Comparison of ENCODE assay signal across 8 cellular contexts in the genomic region with DNA sequence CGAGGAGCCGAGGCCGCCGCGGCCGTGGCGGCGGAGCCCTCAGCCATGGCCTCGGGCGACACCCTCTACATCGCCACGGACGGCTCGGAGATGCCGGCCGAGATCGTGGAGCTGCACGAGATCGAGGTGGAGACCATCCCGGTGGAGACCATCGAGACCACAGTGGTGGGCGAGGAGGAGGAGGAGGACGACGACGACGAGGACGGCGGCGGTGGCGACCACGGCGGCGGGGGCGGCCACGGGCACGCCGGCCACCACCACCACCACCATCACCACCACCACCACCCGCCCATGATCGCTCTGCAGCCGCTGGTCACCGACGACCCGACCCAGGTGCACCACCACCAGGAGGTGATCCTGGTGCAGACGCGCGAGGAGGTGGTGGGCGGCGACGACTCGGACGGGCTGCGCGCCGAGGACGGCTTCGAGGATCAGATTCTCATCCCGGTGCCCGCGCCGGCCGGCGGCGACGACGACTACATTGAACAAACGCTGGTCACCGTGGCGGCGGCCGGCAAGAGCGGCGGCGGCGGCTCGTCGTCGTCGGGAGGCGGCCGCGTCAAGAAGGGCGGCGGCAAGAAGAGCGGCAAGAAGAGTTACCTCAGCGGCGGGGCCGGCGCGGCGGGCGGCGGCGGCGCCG. TPM values are rescaled to one million over a fixed set of nuclear protein-coding genes. Genes with fewer than 3 reads are reported as not detected.
DNase-seq lines count a peak whose midpoint lies in the region; ATAC-seq and TF ChIP-seq lines count a peak whose summit lies in the region.

No MANE protein-coding gene starts in this region.

- no peaks in the 10 kb centered on the region for H3K27me3 ChIP-seq in trophoblast cell (ENCODE audit: insufficient read depth, low read length)

- H3K4me1 ChIP-seq in trophoblast cell (ENCODE audit: control insufficient read depth in 1 of 2, insufficient read depth in 2 of 2, low read length in 2 of 2): no peaks in the 10 kb centered on the region

- H3K23ac ChIP-seq in trophoblast cell (ENCODE audit: low read length): peak overlapping the region; percentile 87

- peak overlapping the region; percentile 79 for H3K9ac ChIP-seq in trophoblast cell (ENCODE audit: low read length)

- H2AFZ ChIP-seq in trophoblast cell (ENCODE audit: insufficient read depth, low read length, poor library complexity): peak overlapping the region; percentile 75

- peak overlapping the region; percentile 71 for H2BK120ac ChIP-seq in trophoblast cell (ENCODE audit: insufficient read depth, low read length, poor library complexity)

- H4K8ac ChIP-seq in trophoblast cell (ENCODE audit: low read depth, low read length): peak overlapping the region; percentile 85

- peak overlapping the region; percentile 85 for H4K12ac ChIP-seq in trophoblast cell (ENCODE audit: low read depth, low read length)

- H3K4ac ChIP-seq in trophoblast cell (ENCODE audit: low read depth, low read length): peak overlapping the region; percentile 97

- in situ Hi-C loops in G401 (cut with HindIII; ENCODE audit: low sequenced_read_pairs): no loop called here

- TF ChIP-seq CTCF in AG09309 (IDR thresholded peaks at IDR 0.05; ENCODE audit: control insufficient read depth, insufficient read depth, low read depth, low read length, missing control alignments) (no peak), fibroblast of villous mesenchyme (IDR thresholded peaks at IDR 0.05; ENCODE audit: insufficient read depth, low read depth, low read length) (no peak)

- H3K4me3 ChIP-seq in AG09309 (ENCODE audit: control insufficient read depth, low read depth, low read length) (peak overlapping the region; percentile 80), fibroblast of villous mesenchyme (ENCODE audit: low read depth, low read length) (peak overlapping the region; percentile 82), trophoblast cell (ENCODE audit: low read depth, low read length) (peak overlapping the region; percentile 100)

- H2BK12ac ChIP-seq in trophoblast cell (ENCODE audit: low read length): peak overlapping the region; percentile 58

- ATAC-seq in HG03045 (IDR thresholded peaks at IDR 0.05; ENCODE audit: unreplicated experiment) (peak; percentile 2), HG02973 (IDR thresholded peaks at IDR 0.05; ENCODE audit: unreplicated experiment) (no peak)

- DNase-seq in AG09309 (ENCODE audit: low read depth): no peak
- DNase-seq in activated CD8-positive, alpha-beta memory T cell treated with anti-CD3 and anti-CD28 coated beads, Interleukin-2, amount 50 U/mL, for 4 hours: peak; percentile 37
- DNase-seq in fibroblast of villous mesenchyme (ENCODE audit: low read depth): no peak
- peak; percentile 4 to 55 for DNase-seq in trophoblast cell
- no peak for DNase-seq in G401 (ENCODE audit: low spot score)
- DNase-seq in NCI-H2081 (lab: John Stamatoyannopoulos, UW): no peak

- peaks cover 4% of the 10 kb centered on the region for H3K9me3 ChIP-seq in trophoblast cell (ENCODE audit: insufficient read depth, low read depth, low read length)

- H3K14ac ChIP-seq in trophoblast cell (ENCODE audit: low read length): peak overlapping the region; percentile 99

- H3K4me2 ChIP-seq in trophoblast cell (ENCODE audit: low read length): peak overlapping the region; percentile 49

- H2AK5ac ChIP-seq in trophoblast cell (ENCODE audit: low read length): peak overlapping the region; percentile 100

- H3K79me1 ChIP-seq in trophoblast cell (ENCODE audit: low read length): peaks cover 15% of the 10 kb centered on the region

- no CpG with 5 or more reads among the region's 95 CpGs for WGBS in trophoblast cell (ENCODE audit: extremely low coverage, insufficient coverage, insufficient read length)

- peak overlapping the region; percentile 80 for H2BK5ac ChIP-seq in trophoblast cell (ENCODE audit: low read depth, low read length, poor library complexity)

- peaks cover 0 to 1% of the 10 kb centered on the region in 2 experiments for H3K36me3 ChIP-seq in trophoblast cell (ENCODE audit: control insufficient read depth in 1 of 2, insufficient read depth in 2 of 2, low read length in 2 of 2)

- H3K18ac ChIP-seq in trophoblast cell (ENCODE audit: low read length): peak overlapping the region; percentile 95

- H3K27ac ChIP-seq in trophoblast cell (ENCODE audit: low read depth, low read length): peak overlapping the region; percentile 99

- H4K91ac ChIP-seq in trophoblast cell (ENCODE audit: low read depth, low read length): peak overlapping the region; percentile 95

- peaks cover 35% of the 10 kb centered on the region for H3K79me2 ChIP-seq in trophoblast cell (ENCODE audit: control insufficient read depth, insufficient read depth, low read length, poor library complexity)

RNA-seq across cellular contexts. Expression of a gene that starts 0.4 kb away (rescaled TPM):
- total RNA-seq in fibroblast of villous mesenchyme: 38.3 and 53.1 TPM in 2 replicates
- polyA plus RNA-seq in trophoblast cell (2013): 88.5 and 92.7 TPM in 2 replicates
- total RNA-seq in G401 (2014; rRNA removed; shearing (Covaris generic)): 60.4 and 70.4 TPM in 2 replicates

Comparison
In these comparisons a context has a peak if more than half of its experiments do, and no peak if none do; other contexts are left out.
1. DNase-seq: peak in activated CD8-positive, alpha-beta memory T cell treated with anti-CD3 and anti-CD28 coated beads, Interleukin-2, amount 50 U/mL, for 4 hours (single experiment) and trophoblast cell (2 of 2); none in AG09309 (single experiment), fibroblast of villous mesenchyme (single experiment), G401 (single experiment) and NCI-H2081 (0 of 2).
2. Peak in every context shown above with its lines, with median percentiles within 50 percentile points of each other: H3K4me3 ChIP-seq.